In the genomic region with DNA sequence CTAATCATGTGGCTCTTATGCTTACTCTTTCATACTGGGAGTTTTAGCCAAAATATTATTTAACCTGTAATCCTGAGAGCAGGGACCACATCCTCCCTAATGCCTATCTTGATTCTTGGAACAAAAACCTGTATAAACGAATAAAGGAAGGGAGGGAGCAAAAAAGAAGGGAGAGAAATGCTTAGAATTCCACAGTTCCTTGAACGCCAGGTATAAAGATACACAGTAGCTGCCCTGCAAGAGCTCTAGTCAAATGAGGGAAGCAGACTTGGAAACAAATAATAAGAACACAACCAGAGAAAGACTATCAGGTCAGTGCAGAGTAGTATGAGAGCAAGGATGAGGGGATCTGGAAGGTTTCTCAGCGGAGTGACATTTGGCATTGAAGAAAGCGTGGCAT, we compare ENCODE assay signal across 2 cellular contexts.
TF ChIP-seq lines count a peak whose summit lies in the region.

No MANE protein-coding gene starts in this region.

TF ChIP-seq in GM23338, 12 proteins besides CTCF, POLR2A, EP300 and RAD21:
- TF ChIP-seq ETS1 (IDR thresholded peaks at IDR 0.05) (no peak), NANOG (IDR thresholded peaks at IDR 0.05; ENCODE audit: borderline replicate concordance) (no peak), CREB1 (CRISPR knock-in tag; IDR thresholded peaks at IDR 0.05; ENCODE audit: low read depth) (no peak), EZH2phosphoT487 (IDR thresholded peaks at IDR 0.05; ENCODE audit: unreplicated experiment) (no peak), ZNF114 (CRISPR knock-in tag; IDR thresholded peaks at IDR 0.05) (no peak), STAT1 (IDR thresholded peaks at IDR 0.05; ENCODE audit: unreplicated experiment) (no peak), POLR2AphosphoS5 (IDR thresholded peaks at IDR 0.05; ENCODE audit: low read depth) (no peak), JUNB (IDR thresholded peaks at IDR 0.05; ENCODE audit: unreplicated experiment) (no peak)
- TF ChIP-seq, protein P1, sequence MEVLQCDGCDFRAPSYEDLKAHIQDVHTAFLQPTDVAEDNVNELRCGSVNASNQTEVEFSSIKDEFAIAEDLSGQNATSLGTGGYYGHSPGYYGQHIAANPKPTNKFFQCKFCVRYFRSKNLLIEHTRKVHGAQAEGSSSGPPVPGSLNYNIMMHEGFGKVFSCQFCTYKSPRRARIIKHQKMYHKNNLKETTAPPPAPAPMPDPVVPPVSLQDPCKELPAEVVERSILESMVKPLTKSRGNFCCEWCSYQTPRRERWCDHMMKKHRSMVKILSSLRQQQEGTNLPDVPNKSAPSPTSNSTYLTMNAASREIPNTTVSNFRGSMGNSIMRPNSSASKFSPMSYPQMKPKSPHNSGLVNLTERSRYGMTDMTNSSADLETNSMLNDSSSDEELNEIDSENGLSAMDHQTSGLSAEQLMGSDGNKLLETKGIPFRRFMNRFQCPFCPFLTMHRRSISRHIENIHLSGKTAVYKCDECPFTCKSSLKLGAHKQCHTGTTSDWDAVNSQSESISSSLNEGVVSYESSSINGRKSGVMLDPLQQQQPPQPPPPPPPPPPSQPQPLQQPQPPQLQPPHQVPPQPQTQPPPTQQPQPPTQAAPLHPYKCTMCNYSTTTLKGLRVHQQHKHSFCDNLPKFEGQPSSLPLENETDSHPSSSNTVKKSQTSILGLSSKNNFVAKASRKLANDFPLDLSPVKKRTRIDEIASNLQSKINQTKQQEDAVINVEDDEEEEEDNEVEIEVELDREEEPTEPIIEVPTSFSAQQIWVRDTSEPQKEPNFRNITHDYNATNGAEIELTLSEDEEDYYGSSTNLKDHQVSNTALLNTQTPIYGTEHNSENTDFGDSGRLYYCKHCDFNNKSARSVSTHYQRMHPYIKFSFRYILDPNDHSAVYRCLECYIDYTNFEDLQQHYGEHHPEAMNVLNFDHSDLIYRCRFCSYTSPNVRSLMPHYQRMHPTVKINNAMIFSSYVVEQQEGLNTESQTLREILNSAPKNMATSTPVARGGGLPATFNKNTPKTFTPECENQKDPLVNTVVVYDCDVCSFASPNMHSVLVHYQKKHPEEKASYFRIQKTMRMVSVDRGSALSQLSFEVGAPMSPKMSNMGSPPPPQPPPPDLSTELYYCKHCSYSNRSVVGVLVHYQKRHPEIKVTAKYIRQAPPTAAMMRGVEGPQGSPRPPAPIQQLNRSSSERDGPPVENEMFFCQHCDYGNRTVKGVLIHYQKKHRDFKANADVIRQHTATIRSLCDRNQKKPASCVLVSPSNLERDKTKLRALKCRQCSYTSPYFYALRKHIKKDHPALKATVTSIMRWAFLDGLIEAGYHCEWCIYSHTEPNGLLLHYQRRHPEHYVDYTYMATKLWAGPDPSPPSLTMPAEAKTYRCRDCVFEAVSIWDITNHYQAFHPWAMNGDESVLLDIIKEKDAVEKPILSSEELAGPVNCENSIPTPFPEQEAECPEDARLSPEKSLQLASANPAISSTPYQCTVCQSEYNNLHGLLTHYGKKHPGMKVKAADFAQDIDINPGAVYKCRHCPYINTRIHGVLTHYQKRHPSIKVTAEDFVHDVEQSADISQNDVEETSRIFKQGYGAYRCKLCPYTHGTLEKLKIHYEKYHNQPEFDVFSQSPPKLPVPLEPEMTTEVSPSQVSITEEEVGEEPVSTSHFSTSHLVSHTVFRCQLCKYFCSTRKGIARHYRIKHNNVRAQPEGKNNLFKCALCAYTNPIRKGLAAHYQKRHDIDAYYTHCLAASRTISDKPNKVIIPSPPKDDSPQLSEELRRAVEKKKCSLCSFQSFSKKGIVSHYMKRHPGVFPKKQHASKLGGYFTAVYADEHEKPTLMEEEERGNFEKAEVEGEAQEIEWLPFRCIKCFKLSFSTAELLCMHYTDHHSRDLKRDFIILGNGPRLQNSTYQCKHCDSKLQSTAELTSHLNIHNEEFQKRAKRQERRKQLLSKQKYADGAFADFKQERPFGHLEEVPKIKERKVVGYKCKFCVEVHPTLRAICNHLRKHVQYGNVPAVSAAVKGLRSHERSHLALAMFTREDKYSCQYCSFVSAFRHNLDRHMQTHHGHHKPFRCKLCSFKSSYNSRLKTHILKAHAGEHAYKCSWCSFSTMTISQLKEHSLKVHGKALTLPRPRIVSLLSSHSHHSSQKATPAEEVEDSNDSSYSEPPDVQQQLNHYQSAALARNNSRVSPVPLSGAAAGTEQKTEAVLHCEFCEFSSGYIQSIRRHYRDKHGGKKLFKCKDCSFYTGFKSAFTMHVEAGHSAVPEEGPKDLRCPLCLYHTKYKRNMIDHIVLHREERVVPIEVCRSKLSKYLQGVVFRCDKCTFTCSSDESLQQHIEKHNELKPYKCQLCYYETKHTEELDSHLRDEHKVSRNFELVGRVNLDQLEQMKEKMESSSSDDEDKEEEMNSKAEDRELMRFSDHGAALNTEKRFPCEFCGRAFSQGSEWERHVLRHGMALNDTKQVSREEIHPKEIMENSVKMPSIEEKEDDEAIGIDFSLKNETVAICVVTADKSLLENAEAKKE (CRISPR knock-in tag; IDR thresholded peaks at IDR 0.05), result no peak

TF ChIP-seq in SK-N-SH, 30 proteins besides CTCF, POLR2A, EP300 and RAD21:
- TF ChIP-seq JUND (IDR thresholded peaks at IDR 0.05), result no peak
- TF ChIP-seq TEAD4 (IDR thresholded peaks at IDR 0.05; ENCODE audit: borderline replicate concordance, insufficient read depth), result no peak
- TF ChIP-seq ELF1 (IDR thresholded peaks at IDR 0.05), result no peak
TF ChIP-seq in SK-N-SH: peak in this region for 0.
